Comparison of ENCODE assay signal across 19 cellular contexts in the genomic region with DNA sequence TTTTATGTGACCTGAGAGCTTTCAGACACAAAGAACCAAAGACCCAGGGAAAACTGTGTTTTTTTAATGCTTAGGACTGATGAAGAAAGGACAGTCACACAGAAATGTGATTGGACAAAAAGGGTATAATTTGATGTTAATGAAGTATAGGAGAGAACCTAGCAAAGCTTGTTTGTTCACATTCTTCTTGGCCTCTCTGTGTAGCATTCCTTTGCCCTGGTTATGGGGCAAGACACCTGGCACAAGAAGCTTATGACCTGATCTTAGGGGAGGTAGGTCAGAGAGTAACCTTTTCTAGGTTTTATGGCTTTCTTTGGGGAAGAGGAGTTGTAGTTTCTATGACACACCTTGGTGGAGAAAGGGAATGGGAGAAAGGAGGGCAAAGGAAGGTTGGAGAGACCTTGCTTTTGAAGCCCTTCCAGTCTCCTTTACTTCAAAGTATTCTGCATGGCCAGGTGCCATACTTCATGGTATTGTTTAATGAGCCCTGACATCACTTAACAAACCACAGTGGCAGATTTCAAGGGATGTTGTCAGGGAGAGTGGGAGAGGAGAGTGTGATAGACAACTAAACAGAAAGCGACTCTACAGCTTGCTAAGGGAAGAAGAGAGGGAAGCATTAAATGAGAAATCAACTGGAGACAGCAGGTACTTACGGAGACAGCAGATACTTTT.
DNase-seq lines count a peak whose midpoint lies in the region; ATAC-seq and TF ChIP-seq lines count a peak whose summit lies in the region.
"Had no signal": no experiment of that assay in that cellular context is flagged by ENCODE, and none has a peak within 500 bp of the region (broad histone marks: within the 10 kb centered on the region; RNA-seq: fewer than 3 reads in every experiment).

No MANE protein-coding gene starts in this region.

- H3K4me3 Mint-ChIP-seq in MCF 10A (ENCODE audit: unreplicated experiment), result no peak overlapping the region
- H3K4me3 Mint-ChIP-seq: CD8-positive, alpha-beta T cell; neural crest cell had no signal

- H3K9me3 Mint-ChIP-seq in MCF 10A (ENCODE audit: unreplicated experiment), result peaks cover 8% of the 10 kb centered on the region
- H3K9me3 Mint-ChIP-seq: CD8-positive, alpha-beta T cell; neural crest cell had no signal

- BruUV-seq in MCF 10A (replicated peaks; lab: Mats Ljungman, UMichigan), result no TSS peak

- no peak overlapping the region for H3K4me3 ChIP-seq in lower lobe of right lung
- H3K4me3 ChIP-seq in heart right ventricle, result no peak overlapping the region
- H3K4me3 ChIP-seq: gastroesophageal sphincter, GM12878, K562 had no signal

- DNase-seq in DMS53 (lab: John Stamatoyannopoulos, UW), result peak; percentile 84
- DNase-seq in NCI-H2029 treated with DMSO at 0.1 percent for 48 hours (lab: John Stamatoyannopoulos, UW), result peak; percentile 40
- peak; percentile 50 for DNase-seq in MCF 10A (ENCODE audit: unreplicated experiment)
- DNase-seq in lower lobe of right lung, result no peak
- DNase-seq in activated CD8-positive, alpha-beta memory T cell treated with anti-CD3 and anti-CD28 coated beads, Interleukin-2, amount 50 U/mL, for 4 hours, result no peak
- no peak for DNase-seq in heart right ventricle
- no peak for DNase-seq in AG08396 (ENCODE audit: low spot score)
- no peak for DNase-seq in activated CD8-positive, alpha-beta memory T cell treated with anti-CD3 and anti-CD28 coated beads, Interleukin-2, amount 50 U/mL, for 48 hours
- DNase-seq: activated CD8-positive, alpha-beta memory T cell treated with anti-CD3 and anti-CD28 coated beads for 24 hours; amniotic stem cell; CD8-positive, alpha-beta T cell; mesendoderm; NCI-H1436 treated with DMSO at 0.1 percent for 48 hours; NCI-H774 had no signal

- H3K9me3 ChIP-seq in lower lobe of right lung (no peaks in the 10 kb centered on the region), heart right ventricle (no peaks in the 10 kb centered on the region)
- H3K9me3 ChIP-seq: gastroesophageal sphincter had no signal

- H3K36me3 ChIP-seq in lower lobe of right lung, result no peaks in the 10 kb centered on the region
- H3K36me3 ChIP-seq in heart right ventricle, result no peaks in the 10 kb centered on the region
- H3K36me3 ChIP-seq: gastroesophageal sphincter had no signal

- peak overlapping the region; percentile 60 for H3K27ac Mint-ChIP-seq in MCF 10A (ENCODE audit: low read depth, unreplicated experiment)
- H3K27ac Mint-ChIP-seq: CD8-positive, alpha-beta T cell had no signal

- POLR2A ChIA-PET in MCF 10A (lab: Yijun Ruan, JAX), result interaction anchor here (0.6 to 3.7 kb wide), 9 partner anchors 9 to 372 kb away, joined by 3 to 20 read pairs (median 3); no protein-coding TSS in a partner anchor

- peak overlapping the region; percentile 44 for H3K27ac ChIP-seq in lower lobe of right lung
- H3K27ac ChIP-seq in heart right ventricle, result no peak overlapping the region
- H3K27ac ChIP-seq: gastroesophageal sphincter, VCaP had no signal

- intact Hi-C loops in MCF 10A (cut with micrococcal nuclease), result no loop called here
- intact Hi-C loops in lower lobe of right lung (cut with DNase I), result no loop called here
- intact Hi-C loops in heart right ventricle (cut with DNase I), result no loop called here

- H3K4me1 ChIP-seq in lower lobe of right lung (no peaks in the 10 kb centered on the region), heart right ventricle (no peaks in the 10 kb centered on the region)
- H3K4me1 ChIP-seq: gastroesophageal sphincter had no signal

- ATAC-seq in lower lobe of right lung (peak; percentile 85 to 90), heart right ventricle (no peak)
- ATAC-seq: CD8-positive, alpha-beta T cell; gastroesophageal sphincter; GM12878; K562 had no signal

- peaks cover 18% of the 10 kb centered on the region for H3K4me1 Mint-ChIP-seq in MCF 10A (ENCODE audit: insufficient read depth, unreplicated experiment)
- H3K4me1 Mint-ChIP-seq: neural crest cell had no signal

- 52 to 61% methylated on average over 2 of the region's 2 CpGs for WGBS in heart right ventricle, 2 donors

- TF ChIP-seq CTCF in MCF 10A (IDR thresholded peaks at IDR 0.05; ENCODE audit: unreplicated experiment), result no peak
- no peak for TF ChIP-seq CTCF in lower lobe of right lung (IDR thresholded peaks at IDR 0.05)
- TF ChIP-seq CTCF in heart right ventricle (IDR thresholded peaks at IDR 0.05), result no peak

- no peaks in the 10 kb centered on the region for H3K27me3 Mint-ChIP-seq in MCF 10A (ENCODE audit: insufficient read depth, unreplicated experiment)

- peaks cover 5% of the 10 kb centered on the region for H3K36me3 Mint-ChIP-seq in MCF 10A (ENCODE audit: insufficient read depth, unreplicated experiment)
- H3K36me3 Mint-ChIP-seq: CD8-positive, alpha-beta T cell had no signal

- CTCF ChIA-PET in MCF 10A (lab: Yijun Ruan, JAX), result interaction anchor here (0.6 to 1.7 kb wide), 5 partner anchors 65 to 702 kb away, joined by 3 to 4 read pairs (median 4); a partner anchor contains a TSS

- no peaks in the 10 kb centered on the region for H3K27me3 ChIP-seq in lower lobe of right lung (ENCODE audit: low read depth)
- no peaks in the 10 kb centered on the region for H3K27me3 ChIP-seq in heart right ventricle
- H3K27me3 ChIP-seq: gastroesophageal sphincter had no signal

Comparison
In these comparisons a context has a peak if more than half of its experiments do, and no peak if none do; other contexts are left out.
1. DNase-seq: peak in DMS53 (single experiment), NCI-H2029 treated with DMSO at 0.1 percent for 48 hours (single experiment) and MCF 10A (single experiment); none in lower lobe of right lung (single experiment), activated CD8-positive, alpha-beta memory T cell treated with anti-CD3 and anti-CD28 coated beads, Interleukin-2, amount 50 U/mL, for 4 hours (single experiment), heart right ventricle (0 of 2), AG08396 (single experiment) and activated CD8-positive, alpha-beta memory T cell treated with anti-CD3 and anti-CD28 coated beads, Interleukin-2, amount 50 U/mL, for 48 hours (single experiment).
2. ATAC-seq: peak in lower lobe of right lung (2 of 2); none in heart right ventricle (0 of 8).